In genomic region chr16:17802566-17802965, GRCh38 we compare ENCODE assay signal across 18 cellular contexts.
"Had no signal": no experiment of that assay in that cellular context is flagged by ENCODE, and none has a peak within 500 bp of the region (broad histone marks: within the 10 kb centered on the region; RNA-seq: fewer than 3 reads in every experiment).

No MANE protein-coding gene starts in this region.

- H3K27ac Mint-ChIP-seq: activated naive CD4-positive, alpha-beta T cell treated with anti-CD3 and anti-CD28 coated beads, Interleukin-2, amount 50 U/mL, for 24 hours; effector memory CD8-positive, alpha-beta T cell; naive thymus-derived CD8-positive, alpha-beta T cell; stimulated activated memory B cell treated with anti-CD40 and anti-IgM and Interleukin-4, amounts not matched to agents 10 μg/mL and 1 μg/mL and 100 μg/mL, for 72 hours had no signal

- H3K27me3 ChIP-seq: ascending aorta, cardiac muscle cell, gastrocnemius medialis, neutrophil, sigmoid colon had no signal

- H3K4me3 Mint-ChIP-seq: activated naive CD4-positive, alpha-beta T cell treated with anti-CD3 and anti-CD28 coated beads, Interleukin-2, amount 50 U/mL, for 24 hours; effector memory CD8-positive, alpha-beta T cell; naive thymus-derived CD8-positive, alpha-beta T cell; stimulated activated memory B cell treated with anti-CD40 and anti-IgM and Interleukin-4, amounts not matched to agents 10 μg/mL and 1 μg/mL and 100 μg/mL, for 72 hours had no signal

- ATAC-seq: effector memory CD8-positive, alpha-beta T cell; gastrocnemius medialis; lower lobe of right lung; naive thymus-derived CD8-positive, alpha-beta T cell; stimulated activated memory B cell treated with anti-CD40 and anti-IgM and Interleukin-4, amounts not matched to agents 10 μg/mL and 1 μg/mL and 100 μg/mL, for 72 hours had no signal

- DNase-seq: activated CD4-positive, alpha-beta T cell treated with anti-CD3 and anti-CD28 coated beads for 1 hour; activated CD4-positive, alpha-beta T cell treated with anti-CD3 and anti-CD28 coated beads, Interleukin-2, amount 50 U/mL, for 4 hours; activated gamma-delta T cell; effector memory CD8-positive, alpha-beta T cell; gastrocnemius medialis; head of caudate nucleus; lower lobe of right lung; naive thymus-derived CD8-positive, alpha-beta T cell; sigmoid colon; spleen; stimulated activated CD4-positive, alpha-beta T cell treated with anti-CD3 and anti-CD28 coated beads, Interleukin-4, amount 100 ng/mL, for 4 hours; WERI-Rb-1 had no signal

- H3K4me3 ChIP-seq: ascending aorta, cardiac muscle cell, gastrocnemius medialis, lower lobe of right lung, sigmoid colon, spleen had no signal

- H3K9me3 ChIP-seq: ascending aorta, gastrocnemius medialis, lower lobe of right lung, neutrophil, sigmoid colon, spleen had no signal

- H3K27ac ChIP-seq: ascending aorta, cardiac muscle cell, gastrocnemius medialis, lower lobe of right lung, neutrophil, sigmoid colon, spleen, WERI-Rb-1 had no signal

- FAIRE-seq: keratinocyte had no signal

- H3K36me3 ChIP-seq: ascending aorta, cardiac muscle cell, gastrocnemius medialis, lower lobe of right lung, neutrophil, sigmoid colon, spleen, WERI-Rb-1 had no signal

- H3K4me1 ChIP-seq: ascending aorta, gastrocnemius medialis, lower lobe of right lung, sigmoid colon, spleen had no signal

- H3K4me1 Mint-ChIP-seq: activated naive CD4-positive, alpha-beta T cell treated with anti-CD3 and anti-CD28 coated beads, Interleukin-2, amount 50 U/mL, for 24 hours; naive thymus-derived CD8-positive, alpha-beta T cell; stimulated activated memory B cell treated with anti-CD40 and anti-IgM and Interleukin-4, amounts not matched to agents 10 μg/mL and 1 μg/mL and 100 μg/mL, for 72 hours had no signal

- H3K36me3 Mint-ChIP-seq: activated naive CD4-positive, alpha-beta T cell treated with anti-CD3 and anti-CD28 coated beads, Interleukin-2, amount 50 U/mL, for 24 hours; naive thymus-derived CD8-positive, alpha-beta T cell; stimulated activated memory B cell treated with anti-CD40 and anti-IgM and Interleukin-4, amounts not matched to agents 10 μg/mL and 1 μg/mL and 100 μg/mL, for 72 hours had no signal

- H3K9me3 Mint-ChIP-seq: activated naive CD4-positive, alpha-beta T cell treated with anti-CD3 and anti-CD28 coated beads, Interleukin-2, amount 50 U/mL, for 24 hours; effector memory CD8-positive, alpha-beta T cell; naive thymus-derived CD8-positive, alpha-beta T cell; stimulated activated memory B cell treated with anti-CD40 and anti-IgM and Interleukin-4, amounts not matched to agents 10 μg/mL and 1 μg/mL and 100 μg/mL, for 72 hours had no signal
